ENCODE assay signal across 8 cellular contexts in the genomic region with DNA sequence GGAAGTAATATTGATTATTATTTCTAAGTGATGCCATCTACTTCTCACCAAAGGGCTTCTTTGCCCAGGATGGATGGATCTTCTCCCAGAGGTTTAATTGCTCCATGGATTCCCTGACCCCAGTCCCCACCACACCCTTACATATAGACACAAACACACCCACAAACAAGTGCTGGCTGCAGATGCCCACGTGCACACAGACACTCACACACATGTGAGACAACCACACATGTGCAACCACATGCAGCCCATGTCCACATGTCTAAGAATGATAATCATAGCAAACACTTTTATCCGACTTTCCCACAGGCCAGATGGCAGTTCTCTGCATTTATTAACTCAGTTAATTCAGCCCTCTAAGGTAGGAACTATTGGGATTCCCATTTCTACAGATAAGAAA. TPM values are rescaled to one million over a fixed set of nuclear protein-coding genes. Genes with fewer than 3 reads are reported as not detected.
"Had no signal": no experiment of that assay in that cellular context is flagged by ENCODE, and none has a peak within 500 bp of the region (broad histone marks: within the 10 kb centered on the region; RNA-seq: fewer than 3 reads in every experiment).

No MANE protein-coding gene starts in this region.

- H3K4me3 ChIP-seq: GM12878 had no signal

- FAIRE-seq: G401.6, GM12878, GM12891, GM12892, GM18507, GM19239 had no signal

- DNase-seq: GDM1, GF-D8 had no signal

- ATAC-seq: GM12878 had no signal

RNA-seq across cellular contexts. Expression of a gene that starts 44.2 kb away (rescaled TPM):
- total RNA-seq: GM12878 had no signal
